ENCODE assay signal across 8 cellular contexts in genomic region chr1:52552505-52553371, GRCh38. TPM values are rescaled to one million over a fixed set of nuclear protein-coding genes. Genes with fewer than 3 reads are reported as not detected.
DNase-seq lines count a peak whose midpoint lies in the region; ATAC-seq, FAIRE-seq and TF ChIP-seq lines count a peak whose summit lies in the region.

TUT4 (minus strand) TSS chr1:52553092; CDS start chr1:52526280, 26,812 bp downstream.

- H3K4me1 Mint-ChIP-seq in memory B cell = peaks cover 18% of the 10 kb centered on the region

- peaks cover 8 to 48% of the 10 kb centered on the region in 2 experiments; a peak in 3 of 4 replicates for H3K79me2 ChIP-seq in H1 (ENCODE audit: control insufficient read depth in 1 of 2, insufficient read depth in 2 of 2, low read length in 2 of 2)

- peak within 1 kb of the TSS; percentile 79 to 99 for H3K4me2 ChIP-seq in H1 (ENCODE audit: insufficient read depth in 1 of 2, low read depth in 2 of 2, low read length in 2 of 2)

- ATAC-seq in GM19025 (IDR thresholded peaks at IDR 0.05; ENCODE audit: low read depth, unreplicated experiment) (peak; percentile 33), HG03442 (IDR thresholded peaks at IDR 0.05; ENCODE audit: unreplicated experiment) (peak; percentile 31), memory B cell (ENCODE audit: low read depth) (peak; percentile 44)

- H3K27ac ChIP-seq in H1 (ENCODE audit: low read depth, low read length) = peak within 1 kb of the TSS; percentile 96

- no peak within 1 kb of the TSS; the same call in 1 of the 2 replicates for H2AFZ ChIP-seq in H1 (ENCODE audit: low read length)

- H3K56ac ChIP-seq in H1 (replicated peaks; ENCODE audit: insufficient read length, low read depth, low read length) = peak within 1 kb of the TSS; percentile 65

- H3K9me3 Mint-ChIP-seq in memory B cell = no peaks in the 10 kb centered on the region

- H3K4me3 Mint-ChIP-seq in memory B cell = peak within 1 kb of the TSS; percentile 62

- no peak within 1 kb of the TSS; the same call in 1 of the 2 replicates for H2BK12ac ChIP-seq in H1 (ENCODE audit: low read depth, low read length)

- 0% methylated on average over 20 of the region's 68 CpGs; no CpG with 5 or more reads in 1 of the 2 experiments for WGBS in H1 (ENCODE audit: extremely low coverage in 1 of 2, insufficient coverage in 1 of 2, insufficient read length in 1 of 2, insufficient replicate concordance in 2 of 2, low coverage in 1 of 2, low lambda C conversion rate in 2 of 2, missing lambda C conversion rate in 1 of 2), 2 experiments

- H2BK15ac ChIP-seq in H1 (ENCODE audit: low read length) = peak within 1 kb of the TSS; percentile 65; the same call in 1 of the 2 replicates

- TF ChIP-seq POLR2A in H1 (IDR thresholded peaks at IDR 0.05; ENCODE audit: control extremely low read depth in 1 of 2, low read depth in 2 of 2, low read length in 2 of 2) = no peak; a peak in 1 of 3 replicates

- peak within 1 kb of the TSS; percentile 79 to 94 (median 89) for H3K9ac ChIP-seq in H1 (replicated peaks in 1 of 4; ENCODE audit: extremely low read depth in 1 of 4, low read depth in 3 of 4, low read length in 3 of 4)

- peak; percentile 4 to 16; a peak in 2 of 4 replicates for TF ChIP-seq RAD21 in H1 (IDR thresholded peaks at IDR 0.05 in 1 of 2, conservative IDR thresholded peaks at IDR 0.05 in 1 of 2; ENCODE audit: low read depth in 2 of 2, low read length in 2 of 2)

- H3K36me3 ChIP-seq in H1 (ENCODE audit: control insufficient read depth in 2 of 4, insufficient read depth in 4 of 4, low read length in 3 of 4) = no peaks in the 10 kb centered on the region

- peak within 1 kb of the TSS; percentile 95 for H4K91ac ChIP-seq in H1 (replicated peaks; ENCODE audit: insufficient read length, low read length)

- peak within 1 kb of the TSS; percentile 93 for H3K18ac ChIP-seq in H1 (ENCODE audit: extremely low read depth, low read length)

- no peak within 1 kb of the TSS for H3K14ac ChIP-seq in H1 (ENCODE audit: insufficient read length)

- DNase-seq in AG09319 (ENCODE audit: extremely low read depth, low read depth) (peak; percentile 29), NCI-H774 (lab: John Stamatoyannopoulos, UW) (peak; percentile 82), H1 (ENCODE audit: low read depth in 1 of 2, low spot score in 2 of 2) (peak; percentile 84 to 85), memory B cell (ENCODE audit: low spot score in 2 of 2) (peak; percentile 65 to 76)
- DNase-seq in stimulated activated CD4-positive, alpha-beta T cell treated with anti-CD3 and anti-CD28 coated beads, TNF-alpha, amount 100 ng/mL, for 48 hours (ENCODE audit: low read depth in 3 of 3) = peak; percentile 61 to 73 (median 67)

- peak within 1 kb of the TSS; percentile 75 to 94 (median 87) for H3K4me3 ChIP-seq in H1 (ENCODE audit: extremely low read depth in 1 of 4, insufficient read depth in 2 of 4, low read depth in 3 of 4, low read length in 4 of 4)

- H3K36me3 Mint-ChIP-seq in memory B cell = no peaks in the 10 kb centered on the region

- H2BK120ac ChIP-seq in H1 (replicated peaks; ENCODE audit: low read depth, low read length) = no peak within 1 kb of the TSS

- peaks cover 16% of the 10 kb centered on the region for H3K23me2 ChIP-seq in H1 (ENCODE audit: low read depth, low read length)

- peaks cover 3 to 11% (median 9%) of the 10 kb centered on the region in 4 experiments; a peak in 5 of 7 replicates for H3K4me1 ChIP-seq in H1 (replicated peaks in 1 of 4; ENCODE audit: control insufficient read depth in 3 of 4, insufficient read depth in 4 of 4, low read length in 3 of 4)

- H3K4ac ChIP-seq in H1 (replicated peaks; ENCODE audit: insufficient read length, low read depth, low read length) = no peak within 1 kb of the TSS

- no peak for TF ChIP-seq EP300 in H1 (IDR thresholded peaks at IDR 0.05; ENCODE audit: borderline replicate concordance in 1 of 2, low read depth in 2 of 2, low read length in 2 of 2)

- CTCF ChIA-PET in activated CD8-positive, alpha-beta memory T cell treated with anti-CD3 and anti-CD28 coated beads for 36 hours (lab: Charles Lee) = interaction anchor here (0.8 to 1.2 kb wide), 3 partner anchors 52 to 187 kb away, joined by 3 to 6 read pairs (median 4); partner anchors contain the start of gene CC2D1B
- CTCF ChIA-PET in H1 (lab: Charles Lee; ENCODE audit: partially characterized antibody) = interaction anchor here (1.2 to 1.5 kb wide), 3 partner anchors 13 to 79 kb away, joined by 3 to 4 read pairs (median 4); no protein-coding TSS in a partner anchor

- H3K27ac Mint-ChIP-seq in memory B cell = no peak within 1 kb of the TSS

- POLR2A ChIA-PET in activated CD8-positive, alpha-beta memory T cell treated with anti-CD3 and anti-CD28 coated beads for 36 hours (lab: Charles Lee) = interaction anchor here (0.6 to 2.5 kb wide), 14 partner anchors 15 to 1392 kb away, joined by 3 to 18 read pairs (median 4); partner anchors contain the start of genes ORC1, PRPF38A and SHISAL2A
- POLR2A ChIA-PET in H1 (lab: Charles Lee; ENCODE audit: partially characterized antibody) = interaction anchor here (0.6 to 2.2 kb wide), 17 partner anchors 12 to 497 kb away, joined by 3 to 12 read pairs (median 3); partner anchors contain the start of genes CC2D1B, GPX7, ORC1 and PRPF38A

- H4K5ac ChIP-seq in H1 (ENCODE audit: insufficient read length, low read depth, low read length) = peak within 1 kb of the TSS; percentile 79

- no peak within 1 kb of the TSS for H2AK5ac ChIP-seq in H1 (ENCODE audit: low read depth, low read length)

- H3K27me3 ChIP-seq in H1 (replicated peaks in 1 of 4; ENCODE audit: control insufficient read depth in 3 of 4, extremely low read depth in 1 of 4, insufficient read depth in 3 of 4, low read length in 3 of 4) = no peaks in the 10 kb centered on the region

- H2BK5ac ChIP-seq in H1 (ENCODE audit: low read depth, low read length) = peak within 1 kb of the TSS; percentile 94; the same call in 1 of the 2 replicates

- H4K20me1 ChIP-seq in H1 (replicated peaks in 1 of 2; ENCODE audit: control insufficient read depth in 1 of 2, insufficient read depth in 2 of 2, low read length in 2 of 2) = peaks cover 0 to 9% of the 10 kb centered on the region in 2 experiments

- H3K23ac ChIP-seq in H1 (ENCODE audit: insufficient read length) = no peak within 1 kb of the TSS

- H4K8ac ChIP-seq in H1 (ENCODE audit: extremely low read depth, insufficient read depth, low read length) = peak within 1 kb of the TSS; percentile 94

- no peak within 1 kb of the TSS for H2BK20ac ChIP-seq in H1 (ENCODE audit: low read length)

- no peak for TF ChIP-seq CTCF in AG09319 (IDR thresholded peaks at IDR 0.05; ENCODE audit: low read depth, low read length)
- no peak for TF ChIP-seq CTCF in H1 (IDR thresholded peaks at IDR 0.05; ENCODE audit: control extremely low read depth in 1 of 3, insufficient read depth in 1 of 3, low read depth in 1 of 3, low read length in 3 of 3)

- no peaks in the 10 kb centered on the region for H3K27me3 Mint-ChIP-seq in memory B cell

- H3K9me3 ChIP-seq in H1 (ENCODE audit: insufficient read depth in 2 of 2, low read depth in 1 of 2, low read length in 1 of 2) = no peaks in the 10 kb centered on the region

- peaks cover 3% of the 10 kb centered on the region; the same call in 1 of the 2 replicates for H3K79me1 ChIP-seq in H1 (ENCODE audit: low read depth, low read length)

- no peak for FAIRE-seq in H1 (lab: Jason Lieb, UNC)

TF ChIP-seq in H1, 55 proteins besides CTCF, POLR2A, EP300 and RAD21 (continues in another document):
- no peak for TF ChIP-seq EZH2 (IDR thresholded peaks at IDR 0.05; ENCODE audit: low read depth, low read length, severe bottlenecking)
- no peak for TF ChIP-seq ATF2 (IDR thresholded peaks at IDR 0.05; ENCODE audit: low read length)
- TF ChIP-seq TCF12 (IDR thresholded peaks at IDR 0.05; ENCODE audit: low read depth, low read length) = no peak
- TF ChIP-seq YY1 (IDR thresholded peaks at IDR 0.05; ENCODE audit: low read depth, low read length) = peak; percentile 74; the same call in 1 of the 2 replicates
- no peak for TF ChIP-seq GTF2F1 (IDR thresholded peaks at IDR 0.05; ENCODE audit: borderline replicate concordance, low read depth, low read length)
- no peak for TF ChIP-seq SP1 (IDR thresholded peaks at IDR 0.05; ENCODE audit: low read depth, low read length)
- TF ChIP-seq CBX8 (IDR thresholded peaks at IDR 0.05; ENCODE audit: borderline replicate concordance, low read depth, low read length) = no peak
- peak; percentile 44 for TF ChIP-seq CTBP2 (IDR thresholded peaks at IDR 0.05; ENCODE audit: borderline replicate concordance, insufficient read depth, insufficient read length, low read length)
- no peak for TF ChIP-seq ATF3 (IDR thresholded peaks at IDR 0.05; ENCODE audit: insufficient read depth, low read depth, low read length)
- no peak for TF ChIP-seq NANOG (IDR thresholded peaks at IDR 0.05; ENCODE audit: insufficient read depth, low read depth, low read length, poor library complexity, severe bottlenecking)
- TF ChIP-seq SIX5 (IDR thresholded peaks at IDR 0.05; ENCODE audit: low read depth, low read length) = no peak
- no peak for TF ChIP-seq POU5F1 (IDR thresholded peaks at IDR 0.05; ENCODE audit: low read depth, low read length)

RNA-seq across cellular contexts. Expression of gene TUT4, which starts in this region (rescaled TPM):
- total RNA-seq in activated CD8-positive, alpha-beta memory T cell treated with anti-CD3 and anti-CD28 coated beads for 36 hours = 10 to 100 TPM; 43.8 to 50.2 TPM
- 63.3 and 63.8 TPM in 2 replicates for total RNA-seq in H1 (2021; fragmentation: NEBNext Ultra II Directional; extraction: Animal tissue kit (Norgen Biotek cat#: 25700))
- 54.5 and 58.4 TPM in 2 replicates for polyA plus RNA-seq in H1 (2011; rRNA removed)
- polyA plus RNA-seq in H1 (2011; cell fraction: cytosol; rRNA removed) = 48.2 TPM
- polyA plus RNA-seq in H1 (2011; cell fraction: nucleus; rRNA removed) = 171 TPM
- 53.2 to 63.8 TPM (median 59.1 TPM) in 4 replicates for polyA plus RNA-seq in H1 (2012, experiment 1 of 2)
- 2.6 TPM for polyA plus RNA-seq in H1 (2012, experiment 2 of 2)
- polyA plus RNA-seq in H1 (2013, experiment 1 of 2) = 42.4 TPM
- 41.4 TPM for polyA plus RNA-seq in H1 (2013, experiment 2 of 2)
- 40.0 and 60.0 TPM in 2 replicates for polyA minus RNA-seq in H1 (2011; rRNA and poly(A)+ RNA removed)
- polyA minus RNA-seq in H1 (2011; cell fraction: cytosol; rRNA and poly(A)+ RNA removed) = 21.1 TPM
- polyA minus RNA-seq in H1 (2011; cell fraction: nucleus; rRNA and poly(A)+ RNA removed) = 53.2 TPM

Comparison
In these comparisons a context has a peak if more than half of its experiments do, and no peak if none do; other contexts are left out.
1. Peak in every context shown above with its lines: DNase-seq, ATAC-seq, H3K4me3 ChIP-seq and H3K27ac ChIP-seq.
2. DNase-seq: peak in every context shown above with its lines; median percentile 84 in H1; 82 in NCI-H774; 70 in memory B cell; 67 in stimulated activated CD4-positive, alpha-beta T cell treated with anti-CD3 and anti-CD28 coated beads, TNF-alpha, amount 100 ng/mL, for 48 hours; 29 in AG09319.